8 cellular contexts compared by ENCODE assay signal in the genomic region with DNA sequence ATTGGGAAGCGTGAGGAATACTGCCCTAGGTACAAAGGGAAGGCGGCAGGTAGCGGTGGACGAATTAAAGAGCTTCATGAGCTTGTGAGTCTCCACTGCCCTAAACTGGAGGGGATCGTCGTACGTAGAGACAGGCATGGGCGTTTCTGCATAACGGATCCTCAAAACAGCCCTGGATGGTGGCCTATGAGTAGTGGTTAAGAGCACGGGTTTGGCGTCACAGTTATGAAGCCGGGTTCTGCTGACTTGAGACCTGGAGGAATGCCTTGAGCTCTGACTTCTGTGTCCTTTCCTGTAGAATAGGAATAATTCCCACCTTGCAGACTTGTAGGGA. TPM values are rescaled to one million over a fixed set of nuclear protein-coding genes. Genes with fewer than 3 reads are reported as not detected.
DNase-seq lines count a peak whose midpoint lies in the region; TF ChIP-seq lines count a peak whose summit lies in the region.

No MANE protein-coding gene starts in this region.

- peaks cover 50% of the 10 kb centered on the region for H3K4me1 ChIP-seq in BLaER1

- H4K20me1 ChIP-seq in BLaER1 = no peaks in the 10 kb centered on the region

- peak overlapping the region; percentile 98 for H3K4me3 Mint-ChIP-seq in T-helper 1 cell treated with Interleukin-12 subunit alpha and Interleukin-12 subunit beta and Interleukin-4 antibody, amounts not matched to agents 30 μg/mL and 1 μg/mL, for 36 hours
- H3K4me3 Mint-ChIP-seq in mesothelial cell of epicardium = peak overlapping the region; percentile 93

- intact Hi-C loops in dorsolateral prefrontal cortex (cut with DNase I) = loop anchor here (1.0 to 10.0 kb wide), 3 partner anchors 66 to 198 kb away; a partner anchor contains a TSS

- H3K36me3 Mint-ChIP-seq in T-helper 1 cell treated with Interleukin-12 subunit alpha and Interleukin-12 subunit beta and Interleukin-4 antibody, amounts not matched to agents 30 μg/mL and 1 μg/mL, for 36 hours (ENCODE audit: low read depth) = peaks cover 3% of the 10 kb centered on the region
- H3K36me3 Mint-ChIP-seq in mesothelial cell of epicardium = peaks cover 4% of the 10 kb centered on the region

- H3K27me3 ChIP-seq in BLaER1 = no peaks in the 10 kb centered on the region
- H3K27me3 ChIP-seq in dorsolateral prefrontal cortex = no peaks in the 10 kb centered on the region

- peak overlapping the region; percentile 99 for H3K9ac ChIP-seq in BLaER1

- H3K27ac Mint-ChIP-seq in T-helper 1 cell treated with Interleukin-12 subunit alpha and Interleukin-12 subunit beta and Interleukin-4 antibody, amounts not matched to agents 30 μg/mL and 1 μg/mL, for 36 hours = peak overlapping the region; percentile 97
- peak overlapping the region; percentile 98 for H3K27ac Mint-ChIP-seq in mesothelial cell of epicardium

- H3K4me1 Mint-ChIP-seq in T-helper 1 cell treated with Interleukin-12 subunit alpha and Interleukin-12 subunit beta and Interleukin-4 antibody, amounts not matched to agents 30 μg/mL and 1 μg/mL, for 36 hours (ENCODE audit: low read depth) = peaks cover 33% of the 10 kb centered on the region
- H3K4me1 Mint-ChIP-seq in mesothelial cell of epicardium = peaks cover 27% of the 10 kb centered on the region

- H3K4me2 ChIP-seq in BLaER1 = peak overlapping the region; percentile 94

- no peaks in the 10 kb centered on the region for H3K9me3 ChIP-seq in BLaER1

- DNase-seq in HFF-Myc (ENCODE audit: extremely low read depth, low read depth) (no peak), dorsolateral prefrontal cortex (peak in 1 of 10 donors; percentile 33), mesothelial cell of epicardium (ENCODE audit: low spot score in 2 of 2, unreplicated experiment in 2 of 2) (no peak), stromal cell of bone marrow (ENCODE audit: low read depth) (peak; percentile 33), NK-92 (lab: John Stamatoyannopoulos, UW; ENCODE audit: unreplicated experiment) (no peak), H4 (ENCODE audit: low spot score) (no peak)

- H3K4me3 ChIP-seq in BLaER1 = peak overlapping the region; percentile 82
- peak overlapping the region; percentile 93 for H3K4me3 ChIP-seq in HFF-Myc (replicated peaks; ENCODE audit: low read depth, low read length)
- H3K4me3 ChIP-seq in dorsolateral prefrontal cortex = peak overlapping the region; percentile 52 to 98 (median 83)

- H3K27me3 Mint-ChIP-seq in T-helper 1 cell treated with Interleukin-12 subunit alpha and Interleukin-12 subunit beta and Interleukin-4 antibody, amounts not matched to agents 30 μg/mL and 1 μg/mL, for 36 hours (ENCODE audit: low read depth) = no peaks in the 10 kb centered on the region
- H3K27me3 Mint-ChIP-seq in mesothelial cell of epicardium (ENCODE audit: low read depth) = no peaks in the 10 kb centered on the region

- TF ChIP-seq CTCF in HFF-Myc (IDR thresholded peaks at IDR 0.05; ENCODE audit: low read depth, low read length, missing control alignments) (no peak), dorsolateral prefrontal cortex (IDR thresholded peaks at IDR 0.05 in 54 of 56, conservative IDR thresholded peaks at IDR 0.05 in 2 of 56; ENCODE audit: low read depth in 1 of 56, partially characterized antibody in 56 of 56) (no peak), mesothelial cell of epicardium (IDR thresholded peaks at IDR 0.05; ENCODE audit: unreplicated experiment) (no peak)

- H3K36me3 ChIP-seq in BLaER1 = peaks cover 42% of the 10 kb centered on the region

- H3K27ac ChIP-seq in BLaER1 (peak overlapping the region; percentile 99), dorsolateral prefrontal cortex (peak overlapping the region in 58 of 59 donors; percentile 95 to 100 (median 100))

- no peaks in the 10 kb centered on the region for H3K9me3 Mint-ChIP-seq in T-helper 1 cell treated with Interleukin-12 subunit alpha and Interleukin-12 subunit beta and Interleukin-4 antibody, amounts not matched to agents 30 μg/mL and 1 μg/mL, for 36 hours
- H3K9me3 Mint-ChIP-seq in mesothelial cell of epicardium = no peaks in the 10 kb centered on the region

RNA-seq across cellular contexts. Expression of a gene that starts 0.3 kb away (rescaled TPM):
- total RNA-seq in dorsolateral prefrontal cortex (10 to 100 TPM; 18.4 to 51.8 (median 31.7) TPM), mesothelial cell of epicardium (48.4 to 51.5 TPM (median 49.2 TPM) in 3 replicates)
- total RNA-seq in H4 (2014; rRNA removed; shearing (Covaris generic)) = 48.5 and 62.5 TPM in 2 replicates

RNA-seq across cellular contexts. Expression of a gene that starts 0.8 kb away (rescaled TPM):
- total RNA-seq in dorsolateral prefrontal cortex = 10 to 100 TPM in 119 of 120 experiments, 1 to 10 TPM in 1; 7.2 to 29.3 (median 19.0) TPM
- 26.3 to 31.8 TPM (median 28.0 TPM) in 3 replicates for total RNA-seq in mesothelial cell of epicardium
- total RNA-seq in H4 (2014; rRNA removed; shearing (Covaris generic)) = 29.0 and 41.8 TPM in 2 replicates

RNA-seq across cellular contexts. Expression of a gene that starts 29.5 kb away (rescaled TPM):
- total RNA-seq in dorsolateral prefrontal cortex = 10 to 100 TPM; 14.9 to 63.7 (median 32.2) TPM
- 74.0 to 83.6 TPM (median 75.8 TPM) in 3 replicates for total RNA-seq in mesothelial cell of epicardium
- 15.1 and 17.0 TPM in 2 replicates for total RNA-seq in H4 (2014; rRNA removed; shearing (Covaris generic))

RNA-seq across cellular contexts. Expression of a gene that starts 29.6 kb away (rescaled TPM):
- 100 to 1,000 TPM; 141 to 239 (median 198) TPM for total RNA-seq in dorsolateral prefrontal cortex
- 253 to 266 TPM (median 263 TPM) in 3 replicates for total RNA-seq in mesothelial cell of epicardium
- total RNA-seq in H4 (2014; rRNA removed; shearing (Covaris generic)) = 119 and 145 TPM in 2 replicates

RNA-seq across cellular contexts. Expression of a gene that starts 29.9 kb away (rescaled TPM):
- total RNA-seq in dorsolateral prefrontal cortex = 10 to 100 TPM in 68 of 120 experiments, 1 to 10 TPM in 52; 4.7 to 22.4 (median 10.3) TPM
- total RNA-seq in mesothelial cell of epicardium = 22.2 to 26.1 TPM (median 22.5 TPM) in 3 replicates
- 0.08 TPM in 1 of 2 replicates, not detected in the other for total RNA-seq in H4 (2014; rRNA removed; shearing (Covaris generic))
